In the genomic region with DNA sequence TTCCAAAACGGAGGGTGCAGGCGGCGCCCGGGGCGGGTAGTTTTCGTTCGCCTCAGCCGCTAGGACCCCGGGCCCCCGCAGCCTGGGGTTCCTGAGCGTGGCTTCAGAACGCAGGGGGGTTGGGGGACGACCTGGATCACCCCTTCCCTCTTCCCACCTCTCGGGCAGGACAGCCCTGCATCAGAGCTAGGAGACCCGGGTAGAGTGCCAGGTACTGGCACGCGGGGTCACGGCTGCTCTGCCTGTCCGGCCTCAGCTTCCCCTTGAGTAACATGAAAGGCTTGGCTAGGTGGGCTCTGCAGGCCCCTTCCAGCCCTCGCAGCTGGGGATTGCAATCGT, we compare ENCODE assay signal across 8 cellular contexts. TPM values are rescaled to one million over a fixed set of nuclear protein-coding genes. Genes with fewer than 3 reads are reported as not detected.
DNase-seq lines count a peak whose midpoint lies in the region; ATAC-seq and TF ChIP-seq lines count a peak whose summit lies in the region.

No MANE protein-coding gene starts in this region.

- peaks cover 29% of the 10 kb centered on the region for H3K4me1 Mint-ChIP-seq in activated CD8-positive, alpha-beta memory T cell treated with anti-CD3 and anti-CD28 coated beads, Interleukin-2, amount 10 ng/mL, durations not matched to agents 7 days and 5 days

- H3K4me3 ChIP-seq in thyroid gland (replicated peaks in 1 of 3): peak overlapping the region; percentile 56 to 89 (median 64)

- H3K36me3 ChIP-seq in thyroid gland: no peaks in the 10 kb centered on the region

- H3K4me3 Mint-ChIP-seq in activated CD8-positive, alpha-beta memory T cell treated with anti-CD3 and anti-CD28 coated beads, Interleukin-2, amount 10 ng/mL, durations not matched to agents 7 days and 5 days: peak overlapping the region; percentile 93

- peak overlapping the region; percentile 91 for H3K27ac Mint-ChIP-seq in activated CD8-positive, alpha-beta memory T cell treated with anti-CD3 and anti-CD28 coated beads, Interleukin-2, amount 10 ng/mL, durations not matched to agents 7 days and 5 days

- no peak for TF ChIP-seq POLR2A in thyroid gland (IDR thresholded peaks at IDR 0.05)

- H3K27ac ChIP-seq in angular gyrus (ENCODE audit: low read depth, low read length) (peak overlapping the region; percentile 83), thyroid gland (peak overlapping the region; percentile 60 to 72 (median 63))

- TF ChIP-seq CTCF in thyroid gland (IDR thresholded peaks at IDR 0.05): no peak

- H3K27me3 Mint-ChIP-seq in activated CD8-positive, alpha-beta memory T cell treated with anti-CD3 and anti-CD28 coated beads, Interleukin-2, amount 10 ng/mL, durations not matched to agents 7 days and 5 days: no peaks in the 10 kb centered on the region

- peaks cover 2% of the 10 kb centered on the region for H3K36me3 Mint-ChIP-seq in activated CD8-positive, alpha-beta memory T cell treated with anti-CD3 and anti-CD28 coated beads, Interleukin-2, amount 10 ng/mL, durations not matched to agents 7 days and 5 days

- H3K27me3 ChIP-seq in thyroid gland: no peaks in the 10 kb centered on the region

- peaks cover 18 to 23% of the 10 kb centered on the region in 2 donors for H3K4me1 ChIP-seq in thyroid gland

- CTCF ChIA-PET in activated CD8-positive, alpha-beta memory T cell treated with anti-CD3 and anti-CD28 coated beads, Interleukin-2, amount 10 ng/mL, durations not matched to agents 7 days and 5 days (lab: Charles Lee): interaction anchor here (0.8 to 3.6 kb wide), 13 partner anchors 10 to 363 kb away, joined by 3 to 20 read pairs (median 5); partner anchors contain the start of gene C1orf174

- DNase-seq in activated CD8-positive, alpha-beta memory T cell treated with anti-CD3 and anti-CD28 coated beads, Interleukin-2, amount 10 ng/mL, durations not matched to agents 7 days and 5 days: no peak
- no peak for DNase-seq in activated CD8-positive, alpha-beta memory T cell treated with anti-CD3 and anti-CD28 coated beads, Interleukin-2, amount 50 U/mL, for 4 hours
- DNase-seq in left lobe of liver (ENCODE audit: low spot score) (no peak), thyroid gland (no peak), GM19240 (ENCODE audit: insufficient read length, low spot score) (no peak), AG20443 (ENCODE audit: low spot score) (no peak)
- DNase-seq in stimulated activated naive CD4-positive, alpha-beta T cell treated with Interleukin-2 at 50 U/mL for 16 hours (lab: John Stamatoyannopoulos, UW): no peak

- intact Hi-C loops in thyroid gland (cut with DNase I): loop anchor here (5.0 kb wide), 1 partner anchor 40 kb away; no protein-coding TSS in a partner anchor

- 6 to 35% methylated on average over 5 to 9 of the region's 21 CpGs for WGBS in thyroid gland, 2 donors

- no peaks in the 10 kb centered on the region for H3K9me3 ChIP-seq in thyroid gland

- no peak for ATAC-seq in activated CD8-positive, alpha-beta memory T cell treated with anti-CD3 and anti-CD28 coated beads, Interleukin-2, amount 10 ng/mL, durations not matched to agents 7 days and 5 days
- ATAC-seq in left lobe of liver: peak; percentile 15

- H3K9me3 Mint-ChIP-seq in activated CD8-positive, alpha-beta memory T cell treated with anti-CD3 and anti-CD28 coated beads, Interleukin-2, amount 10 ng/mL, durations not matched to agents 7 days and 5 days (ENCODE audit: low read depth): no peaks in the 10 kb centered on the region

RNA-seq across cellular contexts. Expression of gene DFFB, which starts 0.5 kb away (rescaled TPM):
- 10 to 100 TPM; 11.5 to 13.9 TPM for total RNA-seq in activated CD8-positive, alpha-beta memory T cell treated with anti-CD3 and anti-CD28 coated beads, Interleukin-2, amount 10 ng/mL, durations not matched to agents 7 days and 5 days
- total RNA-seq in left lobe of liver (3.1 TPM), thyroid gland (1 to 10 TPM; 5.1 to 8.6 (median 6.8) TPM)

RNA-seq across cellular contexts. Expression of gene CEP104, which starts 0.7 kb away (rescaled TPM):
- total RNA-seq in activated CD8-positive, alpha-beta memory T cell treated with anti-CD3 and anti-CD28 coated beads, Interleukin-2, amount 10 ng/mL, durations not matched to agents 7 days and 5 days: 10 to 100 TPM; 45.0 to 52.2 TPM
- 27.5 TPM for total RNA-seq in left lobe of liver
- 10 to 100 TPM; 26.0 to 41.6 (median 30.8) TPM for total RNA-seq in thyroid gland

RNA-seq across cellular contexts. Expression of gene C1orf174, which starts 42.3 kb away (rescaled TPM):
- 10 to 100 TPM; 30.0 to 35.8 TPM for total RNA-seq in activated CD8-positive, alpha-beta memory T cell treated with anti-CD3 and anti-CD28 coated beads, Interleukin-2, amount 10 ng/mL, durations not matched to agents 7 days and 5 days
- total RNA-seq in left lobe of liver: 11.0 TPM
- 10 to 100 TPM; 27.3 to 36.6 (median 32.7) TPM for total RNA-seq in thyroid gland
